Comparison of ENCODE assay signal across 8 cellular contexts in the genomic region with DNA sequence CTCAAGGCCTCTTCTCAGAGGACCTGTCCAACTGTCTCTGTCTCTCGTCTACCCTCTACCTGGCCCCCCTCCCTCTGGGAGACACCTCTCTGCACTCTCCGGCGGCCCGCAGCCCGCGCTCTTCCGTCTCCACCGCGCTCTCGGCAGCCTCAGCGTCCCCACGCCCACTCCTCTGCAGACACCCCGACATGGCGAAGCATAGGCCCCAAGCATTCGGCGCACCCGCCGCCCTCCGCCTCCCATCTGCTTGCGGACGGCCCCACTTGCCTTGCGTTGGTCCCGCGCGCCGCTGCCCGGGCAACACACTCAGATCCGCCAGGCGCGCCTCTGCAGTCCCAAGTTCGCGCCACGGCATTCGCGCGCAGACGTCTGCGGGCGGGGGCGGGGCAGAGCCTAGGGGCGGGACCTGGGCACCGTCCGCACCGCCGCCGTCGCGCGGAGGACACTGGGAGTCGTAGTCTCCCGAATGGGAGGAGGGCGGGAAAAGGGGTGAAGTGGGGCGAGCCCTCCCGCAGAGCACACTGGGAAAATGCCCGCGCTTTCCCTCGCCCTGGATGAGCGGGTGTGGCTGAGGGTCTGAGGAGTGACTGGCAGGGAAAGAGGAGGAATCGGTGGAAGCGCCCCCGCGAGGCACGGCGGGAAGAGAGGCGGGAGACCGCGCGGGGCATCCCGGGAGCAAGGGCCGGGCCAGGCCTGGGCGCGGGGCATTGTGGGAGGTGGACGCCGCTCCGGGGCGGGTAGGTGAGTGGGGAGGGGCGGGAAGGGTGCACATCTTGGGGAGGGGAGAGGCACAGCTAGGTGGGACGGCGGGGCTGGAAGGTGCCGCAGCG. TPM values are rescaled to one million over a fixed set of nuclear protein-coding genes. Genes with fewer than 3 reads are reported as not detected.
DNase-seq lines count a peak whose midpoint lies in the region; ATAC-seq, FAIRE-seq and TF ChIP-seq lines count a peak whose summit lies in the region.

A gene (minus strand): TSS at position 371 of the 830 bp plus-strand sequence. CDS start 4,778 bp downstream, outside the sequence.
A gene (plus strand): TSS at position 707 of the 830 bp plus-strand sequence. CDS start 1,123 bp downstream, outside the sequence.

- TF ChIP-seq POLR2A in H1 (IDR thresholded peaks at IDR 0.05; ENCODE audit: control extremely low read depth in 1 of 2, low read depth in 2 of 2, low read length in 2 of 2): no peak; a peak in 1 of 3 replicates

- no peak within 1 kb of the TSS; the same call in 1 of the 2 replicates for H2BK20ac ChIP-seq in H1 (ENCODE audit: low read length)

- DNase-seq in Caco-2 (peak; percentile 97), HUDEP-2 (lab: John Stamatoyannopoulos, UW; ENCODE audit: unreplicated experiment in 76 of 76) (peak in 75 of 76 experiments; percentile 65 to 99 (median 94)), NOMO-1 treated with dmso at 0.1 percent for 144 hours (lab: John Stamatoyannopoulos, UW; ENCODE audit: unreplicated experiment) (peak; percentile 91), H1 (ENCODE audit: low read depth in 1 of 2, low spot score in 2 of 2) (peak; percentile 77 to 95), mesenteric fat pad (ENCODE audit: low spot score) (peak; percentile 96)
- DNase-seq in activated CD8-positive, alpha-beta memory T cell treated with anti-CD3 and anti-CD28 coated beads, Interleukin-2, amount 10 ng/mL, durations not matched to agents 7 days and 5 days: peak; percentile 94
- DNase-seq in stimulated activated CD8-positive, alpha-beta memory T cell treated with anti-CD3 and anti-CD28 coated beads, Interleukin-15, amount 100 ng/mL, for 1 hour (ENCODE audit: low read depth): peak; percentile 79

- H3K4me3 Mint-ChIP-seq in Caco-2 (ENCODE audit: unreplicated experiment): peak within 1 kb of the TSS; percentile 77
- H3K4me3 Mint-ChIP-seq in activated CD8-positive, alpha-beta memory T cell treated with anti-CD3 and anti-CD28 coated beads, Interleukin-2, amount 10 ng/mL, durations not matched to agents 7 days and 5 days: peak within 1 kb of the TSS; percentile 91

- peak within 1 kb of the TSS; percentile 100 for H3K4me3 ChIP-seq in Caco-2 (ENCODE audit: low read depth, low read length)
- H3K4me3 ChIP-seq in H1 (ENCODE audit: extremely low read depth in 1 of 4, insufficient read depth in 2 of 4, low read depth in 3 of 4, low read length in 4 of 4): peak within 1 kb of the TSS; percentile 93 to 99 (median 98)

- peak within 1 kb of the TSS; percentile 47 for H3K4ac ChIP-seq in H1 (replicated peaks; ENCODE audit: insufficient read length, low read depth, low read length)

- no peak within 1 kb of the TSS for H2AK5ac ChIP-seq in H1 (ENCODE audit: low read depth, low read length)

- peaks cover 6% of the 10 kb centered on the region; the same call in 1 of the 2 replicates for H3K79me1 ChIP-seq in H1 (ENCODE audit: low read depth, low read length)

- H3K27ac ChIP-seq in H1 (ENCODE audit: low read depth, low read length): peak within 1 kb of the TSS; percentile 98

- peaks cover 23% of the 10 kb centered on the region for H3K36me3 Mint-ChIP-seq in Caco-2 (ENCODE audit: insufficient read depth, unreplicated experiment)
- peaks cover 25% of the 10 kb centered on the region for H3K36me3 Mint-ChIP-seq in activated CD8-positive, alpha-beta memory T cell treated with anti-CD3 and anti-CD28 coated beads, Interleukin-2, amount 10 ng/mL, durations not matched to agents 7 days and 5 days

- ATAC-seq in GM21367 (IDR thresholded peaks at IDR 0.05; ENCODE audit: unreplicated experiment): peak; percentile 46
- ATAC-seq in activated CD8-positive, alpha-beta memory T cell treated with anti-CD3 and anti-CD28 coated beads, Interleukin-2, amount 10 ng/mL, durations not matched to agents 7 days and 5 days: peak; percentile 90

- peak within 1 kb of the TSS; percentile 98 for H2BK120ac ChIP-seq in H1 (replicated peaks; ENCODE audit: low read depth, low read length)

- peak within 1 kb of the TSS; percentile 98 for H2BK5ac ChIP-seq in H1 (ENCODE audit: low read depth, low read length)

- no peak within 1 kb of the TSS; the same call in 1 of the 2 replicates for H2AFZ ChIP-seq in H1 (ENCODE audit: low read length)

- H3K9ac ChIP-seq in H1 (replicated peaks in 1 of 4; ENCODE audit: extremely low read depth in 1 of 4, low read depth in 3 of 4, low read length in 3 of 4): peak within 1 kb of the TSS; percentile 64 to 95 (median 94)

- no TSS peak for BruUV-seq in Caco-2 (replicated peaks; lab: Mats Ljungman, UMichigan)

- H4K20me1 ChIP-seq in H1 (replicated peaks in 1 of 2; ENCODE audit: control insufficient read depth in 1 of 2, insufficient read depth in 2 of 2, low read length in 2 of 2): peaks cover 2 to 7% of the 10 kb centered on the region in 2 experiments

- peak within 1 kb of the TSS; percentile 87 for H3K27ac Mint-ChIP-seq in Caco-2 (ENCODE audit: unreplicated experiment)
- H3K27ac Mint-ChIP-seq in activated CD8-positive, alpha-beta memory T cell treated with anti-CD3 and anti-CD28 coated beads, Interleukin-2, amount 10 ng/mL, durations not matched to agents 7 days and 5 days: peak within 1 kb of the TSS; percentile 97

- no peak within 1 kb of the TSS for H3K23ac ChIP-seq in H1 (ENCODE audit: insufficient read length)

- peaks cover 11% of the 10 kb centered on the region for H3K23me2 ChIP-seq in H1 (ENCODE audit: low read depth, low read length)

- no peak within 1 kb of the TSS for H3K14ac ChIP-seq in H1 (ENCODE audit: insufficient read length)

- H4K8ac ChIP-seq in H1 (ENCODE audit: extremely low read depth, insufficient read depth, low read length): peak within 1 kb of the TSS; percentile 97; the same call in 1 of the 2 replicates

- POLR2A ChIA-PET in Caco-2 (lab: Charles Lee) (interaction anchor here (0.6 to 2.9 kb wide), 13 partner anchors 10 to 342 kb away, joined by 3 to 32 read pairs (median 6); a partner anchor contains a TSS), H1 (lab: Charles Lee; ENCODE audit: partially characterized antibody) (interaction anchor here (0.9 to 1.7 kb wide), 7 partner anchors 9 to 120 kb away, joined by 3 to 7 read pairs (median 4); no protein-coding TSS in a partner anchor)

- peak within 1 kb of the TSS; percentile 100 for H4K5ac ChIP-seq in H1 (ENCODE audit: insufficient read length, low read depth, low read length)

- H3K27me3 Mint-ChIP-seq in Caco-2 (ENCODE audit: insufficient read depth, unreplicated experiment): no peaks in the 10 kb centered on the region
- H3K27me3 Mint-ChIP-seq in activated CD8-positive, alpha-beta memory T cell treated with anti-CD3 and anti-CD28 coated beads, Interleukin-2, amount 10 ng/mL, durations not matched to agents 7 days and 5 days: no peaks in the 10 kb centered on the region

- peaks cover 4% of the 10 kb centered on the region; the same call in 1 of the 2 replicates for H3K36me3 ChIP-seq in Caco-2 (ENCODE audit: control insufficient read depth, insufficient read depth, low read length)
- peaks cover 2 to 22% (median 14%) of the 10 kb centered on the region in 4 experiments for H3K36me3 ChIP-seq in H1 (ENCODE audit: control insufficient read depth in 2 of 4, insufficient read depth in 4 of 4, low read length in 3 of 4)

- peaks cover 8% of the 10 kb centered on the region for H3K4me1 Mint-ChIP-seq in Caco-2 (ENCODE audit: low read depth, unreplicated experiment)
- H3K4me1 Mint-ChIP-seq in activated CD8-positive, alpha-beta memory T cell treated with anti-CD3 and anti-CD28 coated beads, Interleukin-2, amount 10 ng/mL, durations not matched to agents 7 days and 5 days: peaks cover 47% of the 10 kb centered on the region

- H2BK12ac ChIP-seq in H1 (ENCODE audit: low read depth, low read length): peak within 1 kb of the TSS; percentile 94; the same call in 1 of the 2 replicates

- H3K18ac ChIP-seq in H1 (ENCODE audit: extremely low read depth, low read length): peak within 1 kb of the TSS; percentile 97

- peak within 1 kb of the TSS; percentile 99 for H4K91ac ChIP-seq in H1 (replicated peaks; ENCODE audit: insufficient read length, low read length)

- H2BK15ac ChIP-seq in H1 (ENCODE audit: low read length): peak within 1 kb of the TSS; percentile 92; the same call in 1 of the 2 replicates

- no peak for TF ChIP-seq RAD21 in H1 (IDR thresholded peaks at IDR 0.05 in 1 of 2, conservative IDR thresholded peaks at IDR 0.05 in 1 of 2; ENCODE audit: low read depth in 2 of 2, low read length in 2 of 2)

- CTCF ChIA-PET in Caco-2 (lab: Charles Lee): interaction anchor here (0.5 to 1.5 kb wide), 15 partner anchors 14 to 847 kb away, joined by 3 to 11 read pairs (median 4); a partner anchor contains a TSS
- CTCF ChIA-PET in activated CD8-positive, alpha-beta memory T cell treated with anti-CD3 and anti-CD28 coated beads, Interleukin-2, amount 10 ng/mL, durations not matched to agents 7 days and 5 days (lab: Charles Lee): interaction anchor here (0.9 to 1.3 kb wide), 6 partner anchors 11 to 221 kb away, joined by 3 to 5 read pairs (median 4); a partner anchor contains a TSS
- CTCF ChIA-PET in H1 (lab: Charles Lee; ENCODE audit: partially characterized antibody): interaction anchor here (0.6 to 2.1 kb wide), 4 partner anchors 18 to 62 kb away, joined by 3 to 6 read pairs (median 4); no protein-coding TSS in a partner anchor

- intact Hi-C loops in Caco-2 (cut with micrococcal nuclease; ENCODE audit: unreplicated experiment): loop anchor here (1.0 to 5.0 kb wide), 2 partner anchors 33 to 92 kb away; no protein-coding TSS in a partner anchor

- H3K9me3 ChIP-seq in Caco-2: no peaks in the 10 kb centered on the region
- H3K9me3 ChIP-seq in H1 (ENCODE audit: insufficient read depth in 2 of 2, low read depth in 1 of 2, low read length in 1 of 2): no peaks in the 10 kb centered on the region

- no peaks in the 10 kb centered on the region for H3K9me3 Mint-ChIP-seq in Caco-2 (ENCODE audit: unreplicated experiment)
- no peaks in the 10 kb centered on the region for H3K9me3 Mint-ChIP-seq in activated CD8-positive, alpha-beta memory T cell treated with anti-CD3 and anti-CD28 coated beads, Interleukin-2, amount 10 ng/mL, durations not matched to agents 7 days and 5 days (ENCODE audit: low read depth)

- H3K56ac ChIP-seq in H1 (replicated peaks; ENCODE audit: insufficient read length, low read depth, low read length): peak within 1 kb of the TSS; percentile 97

- FAIRE-seq in H1 (lab: Jason Lieb, UNC): no peak

- H3K4me2 ChIP-seq in H1 (ENCODE audit: insufficient read depth in 1 of 2, low read depth in 2 of 2, low read length in 2 of 2): peak within 1 kb of the TSS; percentile 94 to 96

- no peak for TF ChIP-seq CTCF in Caco-2 (IDR thresholded peaks at IDR 0.05; ENCODE audit: insufficient read depth in 1 of 2, low read depth in 1 of 2, low read length in 1 of 2, severe bottlenecking in 1 of 2, unreplicated experiment in 1 of 2)
- TF ChIP-seq CTCF in H1 (IDR thresholded peaks at IDR 0.05; ENCODE audit: control extremely low read depth in 1 of 3, insufficient read depth in 1 of 3, low read depth in 1 of 3, low read length in 3 of 3): no peak

- H3K27me3 ChIP-seq in Caco-2 (replicated peaks; ENCODE audit: control insufficient read depth, insufficient read depth, low read length) (no peaks in the 10 kb centered on the region), H1 (replicated peaks in 1 of 4; ENCODE audit: control insufficient read depth in 3 of 4, extremely low read depth in 1 of 4, insufficient read depth in 3 of 4, low read length in 3 of 4) (no peaks in the 10 kb centered on the region)

- WGBS in H1 (ENCODE audit: extremely low coverage in 1 of 2, insufficient coverage in 1 of 2, insufficient read length in 1 of 2, insufficient replicate concordance in 2 of 2, low coverage in 1 of 2, low lambda C conversion rate in 2 of 2, missing lambda C conversion rate in 1 of 2), 2 experiments: 2% methylated on average over 32 of the region's 81 CpGs; no CpG with 5 or more reads in 1 of the 2 experiments

- H3K79me2 ChIP-seq in H1 (ENCODE audit: control insufficient read depth in 1 of 2, insufficient read depth in 2 of 2, low read length in 2 of 2): peaks cover 6 to 41% of the 10 kb centered on the region in 2 experiments

- TF ChIP-seq EP300 in H1 (IDR thresholded peaks at IDR 0.05; ENCODE audit: borderline replicate concordance in 1 of 2, low read depth in 2 of 2, low read length in 2 of 2): no peak

- H3K4me1 ChIP-seq in Caco-2: no peaks in the 10 kb centered on the region
- H3K4me1 ChIP-seq in H1 (replicated peaks in 1 of 4; ENCODE audit: control insufficient read depth in 3 of 4, insufficient read depth in 4 of 4, low read length in 3 of 4): peaks cover 0 to 13% (median 6%) of the 10 kb centered on the region in 4 experiments; a peak in 6 of 7 replicates

RNA-seq across cellular contexts. Expression of the first gene that starts in this region (rescaled TPM):
- 78.7 and 88.2 TPM in 2 replicates for total RNA-seq in Caco-2 (2022)
- total RNA-seq in activated CD8-positive, alpha-beta memory T cell treated with anti-CD3 and anti-CD28 coated beads, Interleukin-2, amount 10 ng/mL, durations not matched to agents 7 days and 5 days: 100 to 1,000 TPM; 157 to 221 TPM
- total RNA-seq in H1 (2021; fragmentation: NEBNext Ultra II Directional; extraction: Animal tissue kit (Norgen Biotek cat#: 25700)): 97.7 and 113 TPM in 2 replicates
- 67.6 and 87.0 TPM in 2 replicates for polyA plus RNA-seq in H1 (2011; rRNA removed)
- 85.8 TPM for polyA plus RNA-seq in H1 (2011; cell fraction: cytosol; rRNA removed)
- 170 TPM for polyA plus RNA-seq in H1 (2011; cell fraction: nucleus; rRNA removed)
- polyA plus RNA-seq in H1 (2012, experiment 1 of 2): 106 to 137 TPM (median 132 TPM) in 4 replicates
- 85.8 TPM for polyA plus RNA-seq in H1 (2012, experiment 2 of 2)
- polyA plus RNA-seq in H1 (2013, experiment 1 of 2): 52.5 TPM
- 48.0 TPM for polyA plus RNA-seq in H1 (2013, experiment 2 of 2)
- polyA minus RNA-seq in H1 (2011; rRNA and poly(A)+ RNA removed): 74.5 and 96.5 TPM in 2 replicates
- polyA minus RNA-seq in H1 (2011; cell fraction: cytosol; rRNA and poly(A)+ RNA removed): 58.7 TPM
- 44.9 TPM for polyA minus RNA-seq in H1 (2011; cell fraction: nucleus; rRNA and poly(A)+ RNA removed)
- total RNA-seq in mesenteric fat pad: 4.7 TPM

RNA-seq across cellular contexts. Expression of the second gene that starts in this region (rescaled TPM):
- total RNA-seq in Caco-2 (2022): 4.9 and 6.6 TPM in 2 replicates
- 10 to 100 TPM; 12.3 to 13.1 TPM for total RNA-seq in activated CD8-positive, alpha-beta memory T cell treated with anti-CD3 and anti-CD28 coated beads, Interleukin-2, amount 10 ng/mL, durations not matched to agents 7 days and 5 days
- 10.1 and 10.4 TPM in 2 replicates for total RNA-seq in H1 (2021; fragmentation: NEBNext Ultra II Directional; extraction: Animal tissue kit (Norgen Biotek cat#: 25700))
- polyA plus RNA-seq in H1 (2011; rRNA removed): 1.5 and 3.8 TPM in 2 replicates
- polyA plus RNA-seq in H1 (2011; cell fraction: cytosol; rRNA removed): 2.7 TPM
- 3.6 TPM for polyA plus RNA-seq in H1 (2011; cell fraction: nucleus; rRNA removed)
- 13.6 to 16.6 TPM (median 13.9 TPM) in 4 replicates for polyA plus RNA-seq in H1 (2012, experiment 1 of 2)
- polyA plus RNA-seq in H1 (2012, experiment 2 of 2): 4.9 TPM
- 3.7 TPM for polyA plus RNA-seq in H1 (2013, experiment 1 of 2)
- polyA plus RNA-seq in H1 (2013, experiment 2 of 2): 3.5 TPM
- polyA minus RNA-seq in H1 (2011; rRNA and poly(A)+ RNA removed): 0.17 and 0.66 TPM in 2 replicates
- 4.8 TPM for polyA minus RNA-seq in H1 (2011; cell fraction: cytosol; rRNA and poly(A)+ RNA removed)
- 4.1 TPM for polyA minus RNA-seq in H1 (2011; cell fraction: nucleus; rRNA and poly(A)+ RNA removed)
- total RNA-seq in mesenteric fat pad: 5.3 TPM

Comparison
In these comparisons a context has a peak if more than half of its experiments do, and no peak if none do; other contexts are left out.
1. Peak in every context shown above with its lines: DNase-seq, ATAC-seq, H3K4me3 ChIP-seq and H3K27ac ChIP-seq.
2. RNA of the first gene that starts in this region (total RNA-seq): 157 to 221 TPM in activated CD8-positive, alpha-beta memory T cell treated with anti-CD3 and anti-CD28 coated beads, Interleukin-2, amount 10 ng/mL, durations not matched to agents 7 days and 5 days, 97.7 to 113 TPM in H1 and 78.7 to 88.2 TPM in Caco-2; 4.7 TPM in mesenteric fat pad (single experiment); every median in the first group is over 10 times any median in the second.